10 cellular contexts compared by ENCODE assay signal in the genomic region with DNA sequence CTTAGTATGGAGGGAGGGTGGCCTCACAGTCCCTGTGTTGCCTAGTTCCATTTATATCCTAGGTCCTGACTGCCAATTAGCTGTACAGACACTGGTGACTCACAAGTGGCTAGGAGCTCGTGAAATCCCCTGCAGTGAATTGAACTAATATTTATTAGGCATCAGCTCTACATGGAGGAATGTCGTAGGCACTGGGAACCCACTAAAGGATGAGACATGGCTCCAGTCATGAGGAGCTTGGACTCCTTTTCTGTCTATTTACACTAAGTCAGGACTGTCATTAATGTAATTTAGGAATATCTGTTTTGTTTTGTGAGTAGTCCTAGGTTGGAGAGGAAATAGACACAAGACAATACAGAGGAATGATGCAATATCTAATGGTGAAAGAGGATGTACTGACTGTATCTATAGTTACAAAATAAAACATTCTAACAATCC.
A peak's percentile ranks its signal among the peaks of the same experiment; 100 is the strongest.
DNase-seq lines count a peak whose midpoint lies in the region; ATAC-seq and TF ChIP-seq lines count a peak whose summit lies in the region.
"Had no signal": no experiment of that assay in that cellular context is flagged by ENCODE, and none has a peak within 500 bp of the region (broad histone marks: within the 10 kb centered on the region; RNA-seq: fewer than 3 reads in every experiment).

No MANE protein-coding gene starts in this region.

- no peak overlapping the region for H2AK5ac ChIP-seq in neuronal stem cell (ENCODE audit: low read depth, low read length)

- BruUV-seq in OCI-LY7 (replicated peaks; lab: Mats Ljungman, UMichigan): no TSS peak

- H4K8ac ChIP-seq in neuronal stem cell (ENCODE audit: low read depth, low read length): no peak overlapping the region

- no peak overlapping the region for H3K23ac ChIP-seq in neuronal stem cell (ENCODE audit: low read depth, low read length, poor library complexity)

- H2BK120ac ChIP-seq in neuronal stem cell (ENCODE audit: low read depth, low read length): no peak overlapping the region

- no peak overlapping the region for H2BK12ac ChIP-seq in neuronal stem cell (ENCODE audit: low read length)

- H3K27ac ChIP-seq in OCI-LY7 (ENCODE audit: low read depth, low read length, poor library complexity, severe bottlenecking) (no peak overlapping the region), esophagus (ENCODE audit: low read depth in 2 of 2, low read length in 1 of 2) (peak overlapping the region; percentile 0 to 15), neuronal stem cell (replicated peaks; ENCODE audit: low read length) (no peak overlapping the region)
- H3K27ac ChIP-seq: adrenal gland had no signal

- no peak overlapping the region for H4K91ac ChIP-seq in neuronal stem cell (ENCODE audit: low read depth, low read length, poor library complexity)

- no peaks in the 10 kb centered on the region for H3K9me3 ChIP-seq in OCI-LY7 (ENCODE audit: low read length)
- peaks cover 0 to 4% of the 10 kb centered on the region in 2 donors for H3K9me3 ChIP-seq in esophagus (ENCODE audit: control insufficient read depth in 2 of 2, insufficient read depth in 1 of 2, low read depth in 1 of 2, low read length in 1 of 2)
- H3K9me3 ChIP-seq in neuronal stem cell (replicated peaks in 1 of 2; ENCODE audit: control insufficient read depth in 2 of 2, insufficient read depth in 1 of 2, low read depth in 1 of 2, low read length in 2 of 2): no peaks in the 10 kb centered on the region
- H3K9me3 ChIP-seq: adrenal gland had no signal

- H3K4me2 ChIP-seq in OCI-LY7 (ENCODE audit: low read length): no peak overlapping the region
- H3K4me2 ChIP-seq in neuronal stem cell (ENCODE audit: insufficient read depth, low read length, poor library complexity, severe bottlenecking): no peak overlapping the region

- intact Hi-C loops in OCI-LY7 (cut with micrococcal nuclease; ENCODE audit: unreplicated experiment): no loop called here

- no peak overlapping the region for H3K18ac ChIP-seq in neuronal stem cell (ENCODE audit: low read length)

- no peak overlapping the region for H2BK15ac ChIP-seq in neuronal stem cell (ENCODE audit: low read length)

- no peaks in the 10 kb centered on the region for H3K9me2 ChIP-seq in OCI-LY7 (ENCODE audit: insufficient read depth, low read length)

- no peak overlapping the region for H3K14ac ChIP-seq in neuronal stem cell (ENCODE audit: low read length)

- no peak overlapping the region for H3K4ac ChIP-seq in neuronal stem cell (ENCODE audit: low read length)

- H2BK5ac ChIP-seq in neuronal stem cell (ENCODE audit: low read length): no peak overlapping the region

- POLR2A ChIA-PET in OCI-LY7 (lab: Charles Lee): interaction anchor here (0.6 to 2.4 kb wide), 4 partner anchors 10 to 1088 kb away, joined by 3 to 32 read pairs (median 4); no protein-coding TSS in a partner anchor

- no peak for TF ChIP-seq CTCF in OCI-LY7 (conservative IDR thresholded peaks at IDR 0.05; ENCODE audit: low read length)

- H3K36me3 ChIP-seq in OCI-LY7 (ENCODE audit: insufficient read depth, low read length): no peaks in the 10 kb centered on the region
- H3K36me3 ChIP-seq in esophagus (ENCODE audit: control insufficient read depth in 2 of 2, insufficient read depth in 2 of 2, low read length in 1 of 2): no peaks in the 10 kb centered on the region
- H3K36me3 ChIP-seq in neuronal stem cell (replicated peaks in 1 of 2; ENCODE audit: control insufficient read depth in 2 of 2, insufficient read depth in 2 of 2, low read length in 2 of 2): no peaks in the 10 kb centered on the region
- H3K36me3 ChIP-seq: adrenal gland had no signal

- H3K4me3 ChIP-seq in OCI-LY7 (ENCODE audit: low read depth, low read length, poor library complexity, severe bottlenecking): no peak overlapping the region
- H3K4me3 ChIP-seq in esophagus (ENCODE audit: low read depth in 1 of 2, low read length in 2 of 2): no peak overlapping the region
- no peak overlapping the region for H3K4me3 ChIP-seq in neuronal stem cell (ENCODE audit: low read length in 2 of 2)
- H3K4me3 ChIP-seq: adrenal gland had no signal

- H4K20me1 ChIP-seq in OCI-LY7 (ENCODE audit: insufficient read depth, low read length): no peaks in the 10 kb centered on the region

- H3K4me1 ChIP-seq in OCI-LY7 (ENCODE audit: insufficient read depth, low read length, poor library complexity, severe bottlenecking): peaks cover 6% of the 10 kb centered on the region
- no peaks in the 10 kb centered on the region for H3K4me1 ChIP-seq in esophagus (ENCODE audit: control insufficient read depth in 2 of 2, insufficient read depth in 2 of 2, low read length in 1 of 2)
- H3K4me1 ChIP-seq in neuronal stem cell (ENCODE audit: control insufficient read depth in 2 of 2, insufficient read depth in 1 of 2, low read depth in 1 of 2, low read length in 2 of 2): peaks cover 0 to 4% of the 10 kb centered on the region in 2 donors
- H3K4me1 ChIP-seq: adrenal gland had no signal

- 25 to 50% methylated on average over 2 of the region's 2 CpGs for WGBS in esophagus, 2 donors
- WGBS in neuronal stem cell (ENCODE audit: extremely low coverage in 2 of 2, insufficient read length in 2 of 2, insufficient replicate concordance in 1 of 2), 2 donors: no CpG with 5 or more reads among the region's 2 CpGs

- ATAC-seq in GM21723 (IDR thresholded peaks at IDR 0.05; ENCODE audit: unreplicated experiment): no peak
- no peak for ATAC-seq in HG03469 (IDR thresholded peaks at IDR 0.05; ENCODE audit: unreplicated experiment)

- no peak overlapping the region for H3K9ac ChIP-seq in neuronal stem cell (ENCODE audit: low read depth, low read length, poor library complexity)

- peak overlapping the region; percentile 36; the same call in 1 of the 2 replicates for H2AFZ ChIP-seq in OCI-LY7 (ENCODE audit: low read length)
- H2AFZ ChIP-seq in neuronal stem cell (ENCODE audit: low read length): no peak overlapping the region

- H3K27me3 ChIP-seq in esophagus (ENCODE audit: control insufficient read depth in 1 of 2, insufficient read depth in 2 of 2, low read length in 2 of 2) (no peaks in the 10 kb centered on the region), neuronal stem cell (ENCODE audit: control insufficient read depth in 3 of 3, insufficient read depth in 3 of 3, low read depth in 1 of 3, low read length in 3 of 3) (no peaks in the 10 kb centered on the region)
- H3K27me3 ChIP-seq: adrenal gland had no signal

- H3K79me2 ChIP-seq in OCI-LY7 (ENCODE audit: insufficient read depth, low read depth, low read length): no peaks in the 10 kb centered on the region

- H3K79me1 ChIP-seq in neuronal stem cell (ENCODE audit: low read depth, low read length): no peaks in the 10 kb centered on the region

- DNase-seq in EL: peak; percentile 65
- DNase-seq in OCI-LY7 (ENCODE audit: low spot score): no peak
- DNase-seq in myocyte (ENCODE audit: low read depth): peak; percentile 47
- no peak for DNase-seq in neuronal stem cell (ENCODE audit: low spot score)
- no peak for DNase-seq in DMS114 treated with DMSO at 0.1 percent for 48 hours (lab: John Stamatoyannopoulos, UW; ENCODE audit: unreplicated experiment)
- DNase-seq: activated CD4-positive, alpha-beta T cell treated with anti-CD3 and anti-CD28 coated beads for 48 hours had no signal

- CTCF ChIA-PET in OCI-LY7 (lab: Charles Lee; ENCODE audit: unreplicated experiment): no interaction called here

Comparison
In these comparisons a context has a peak if more than half of its experiments do, and no peak if none do; other contexts are left out.
1. DNase-seq: peak in EL (single experiment) and myocyte (single experiment); none in OCI-LY7 (single experiment), neuronal stem cell (single experiment) and DMS114 treated with DMSO at 0.1 percent for 48 hours (single experiment).
2. H3K27ac ChIP-seq: peak in esophagus (2 of 2); none in OCI-LY7 (single experiment) and neuronal stem cell (single experiment).